In the genomic region with DNA sequence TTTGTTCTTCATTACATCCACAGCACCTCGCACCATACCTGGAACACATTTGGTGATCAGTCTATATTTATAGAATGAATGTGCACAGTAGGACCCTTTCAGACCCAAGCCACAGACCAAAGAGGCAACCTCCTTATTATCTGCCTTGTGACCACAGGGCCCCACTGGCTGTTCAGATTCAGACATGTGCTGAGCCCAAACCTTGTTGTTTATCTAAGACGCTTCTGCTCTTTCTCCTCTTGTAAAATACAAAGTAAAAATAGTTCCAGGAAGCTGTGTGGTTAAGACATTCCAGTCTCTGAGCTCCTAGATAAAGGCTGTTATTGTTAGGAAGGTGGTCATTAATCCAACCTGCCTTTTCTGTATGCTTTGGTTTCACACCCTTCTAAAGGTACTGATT, we compare ENCODE assay signal across 18 cellular contexts.
DNase-seq lines count a peak whose midpoint lies in the region; ATAC-seq lines count a peak whose summit lies in the region.
"Had no signal": no experiment of that assay in that cellular context is flagged by ENCODE, and none has a peak within 500 bp of the region (broad histone marks: within the 10 kb centered on the region; RNA-seq: fewer than 3 reads in every experiment).

No MANE protein-coding gene starts in this region.

- peaks cover 37 to 65% (median 52%) of the 10 kb centered on the region in 10 experiments for H3K4me1 ChIP-seq in BLaER1 treated with 17β-estradiol and CSF1 and Interleukin-3, amounts not matched to agents 10 nM and 100 nM

- peak overlapping the region; percentile 62 to 92 (median 80) for H3K4me2 ChIP-seq in BLaER1 treated with 17β-estradiol and CSF1 and Interleukin-3, amounts not matched to agents 10 nM and 100 nM

- peaks cover 0 to 5% (median 0%) of the 10 kb centered on the region in 11 experiments; a peak in 3 of 22 replicates for H3K9me3 ChIP-seq in BLaER1 treated with 17β-estradiol and CSF1 and Interleukin-3, amounts not matched to agents 10 nM and 100 nM (replicated peaks in 1 of 11)
- H3K9me3 ChIP-seq: Caco-2, colonic mucosa had no signal

- H3K27me3 ChIP-seq in BLaER1 treated with 17β-estradiol and CSF1 and Interleukin-3, amounts not matched to agents 10 nM and 100 nM: no peaks in the 10 kb centered on the region
- H3K27me3 ChIP-seq: colonic mucosa had no signal

- H3K9ac ChIP-seq in BLaER1 treated with 17β-estradiol and CSF1 and Interleukin-3, amounts not matched to agents 10 nM and 100 nM: peak overlapping the region in 7 of 11 experiments; percentile 5 to 46 (median 16); a peak in 9 of 22 replicates

- H3K27ac Mint-ChIP-seq in stimulated activated effector memory CD8-positive, alpha-beta T cell treated with anti-CD3 and anti-CD28 coated beads, Interleukin-12 subunit alpha, Interleukin-12 subunit beta, amount 100 ng/mL, for 72 hours: no peak overlapping the region
- H3K27ac Mint-ChIP-seq: natural killer cell treated with Interleukin-12 subunit alpha and Interleukin-12 subunit beta and Interleukin-15 and Interleukin-18, amount 100 ng/mL, for 72 hours had no signal

- H3K36me3 ChIP-seq in BLaER1 treated with 17β-estradiol and CSF1 and Interleukin-3, amounts not matched to agents 10 nM and 100 nM: no peaks in the 10 kb centered on the region
- H3K36me3 ChIP-seq: colonic mucosa had no signal

- ATAC-seq in stimulated activated effector memory CD8-positive, alpha-beta T cell treated with anti-CD3 and anti-CD28 coated beads, Interleukin-12 subunit alpha, Interleukin-12 subunit beta, amount 100 ng/mL, for 72 hours: no peak
- ATAC-seq: natural killer cell treated with Interleukin-12 subunit alpha and Interleukin-12 subunit beta and Interleukin-15 and Interleukin-18, amount 100 ng/mL, for 72 hours had no signal

- DNase-seq in Kasumi-1 (lab: John Stamatoyannopoulos, UW): peak; percentile 60 to 69
- peak; percentile 18 for DNase-seq in UCSD-AML1 (lab: John Stamatoyannopoulos, UW; ENCODE audit: unreplicated experiment)
- DNase-seq in kidney glomerular epithelial cell (lab: John Stamatoyannopoulos, UW): peak; percentile 30
- no peak for DNase-seq in stimulated activated CD4-positive, alpha-beta T cell treated with anti-CD3 and anti-CD28 coated beads, Interleukin-15, amount 100 ng/mL, for 24 hours
- DNase-seq in NCI-H2107 treated with DMSO at 0.1 percent for 48 hours (lab: John Stamatoyannopoulos, UW; ENCODE audit: unreplicated experiment): no peak
- DNase-seq in NCI-H1092 treated with DMSO at 0.1 percent for 48 hours (lab: John Stamatoyannopoulos, UW): no peak
- no peak for DNase-seq in stimulated activated effector memory CD8-positive, alpha-beta T cell treated with anti-CD3 and anti-CD28 coated beads, Interleukin-12 subunit alpha, Interleukin-12 subunit beta, amount 100 ng/mL, for 72 hours (ENCODE audit: low spot score in 2 of 2)
- DNase-seq: activated CD4-positive, CD25-positive, alpha-beta regulatory T cell; amygdala; colonic mucosa; MV-4-11; NCI-H2081 treated with DMSO at 0.1 percent for 48 hours; NCI-H526; retina had no signal

- H3K4me3 ChIP-seq in BLaER1 treated with 17β-estradiol and CSF1 and Interleukin-3, amounts not matched to agents 10 nM and 100 nM: peak overlapping the region in 1 of 10 experiments; percentile 3; a peak in 1 of 20 replicates
- H3K4me3 ChIP-seq: colonic mucosa, lung had no signal

- no peak overlapping the region for H3K4me3 Mint-ChIP-seq in stimulated activated effector memory CD8-positive, alpha-beta T cell treated with anti-CD3 and anti-CD28 coated beads, Interleukin-12 subunit alpha, Interleukin-12 subunit beta, amount 100 ng/mL, for 72 hours
- H3K4me3 Mint-ChIP-seq: natural killer cell treated with Interleukin-12 subunit alpha and Interleukin-12 subunit beta and Interleukin-15 and Interleukin-18, amount 100 ng/mL, for 72 hours had no signal

- H3K36me3 Mint-ChIP-seq in stimulated activated effector memory CD8-positive, alpha-beta T cell treated with anti-CD3 and anti-CD28 coated beads, Interleukin-12 subunit alpha, Interleukin-12 subunit beta, amount 100 ng/mL, for 72 hours: peaks cover 4% of the 10 kb centered on the region
- H3K36me3 Mint-ChIP-seq: natural killer cell treated with Interleukin-12 subunit alpha and Interleukin-12 subunit beta and Interleukin-15 and Interleukin-18, amount 100 ng/mL, for 72 hours had no signal

- H3K9me3 Mint-ChIP-seq in stimulated activated effector memory CD8-positive, alpha-beta T cell treated with anti-CD3 and anti-CD28 coated beads, Interleukin-12 subunit alpha, Interleukin-12 subunit beta, amount 100 ng/mL, for 72 hours: no peaks in the 10 kb centered on the region
- H3K9me3 Mint-ChIP-seq: natural killer cell treated with Interleukin-12 subunit alpha and Interleukin-12 subunit beta and Interleukin-15 and Interleukin-18, amount 100 ng/mL, for 72 hours had no signal

- peak overlapping the region in 7 of 11 experiments; percentile 13 to 57 (median 27); a peak in 11 of 22 replicates for H3K27ac ChIP-seq in BLaER1 treated with 17β-estradiol and CSF1 and Interleukin-3, amounts not matched to agents 10 nM and 100 nM
- H3K27ac ChIP-seq: colonic mucosa had no signal

- H4K20me1 ChIP-seq in BLaER1 treated with 17β-estradiol and CSF1 and Interleukin-3, amounts not matched to agents 10 nM and 100 nM: peaks cover 0 to 4% (median 0%) of the 10 kb centered on the region in 11 experiments; a peak in 1 of 22 replicates

- peaks cover 11% of the 10 kb centered on the region for H3K4me1 Mint-ChIP-seq in stimulated activated effector memory CD8-positive, alpha-beta T cell treated with anti-CD3 and anti-CD28 coated beads, Interleukin-12 subunit alpha, Interleukin-12 subunit beta, amount 100 ng/mL, for 72 hours

Comparison
In these comparisons a context has a peak if more than half of its experiments do, and no peak if none do; other contexts are left out.
1. DNase-seq: peak in Kasumi-1 (2 of 2), UCSD-AML1 (single experiment) and kidney glomerular epithelial cell (single experiment); none in stimulated activated CD4-positive, alpha-beta T cell treated with anti-CD3 and anti-CD28 coated beads, Interleukin-15, amount 100 ng/mL, for 24 hours (single experiment), NCI-H2107 treated with DMSO at 0.1 percent for 48 hours (single experiment), NCI-H1092 treated with DMSO at 0.1 percent for 48 hours (single experiment) and stimulated activated effector memory CD8-positive, alpha-beta T cell treated with anti-CD3 and anti-CD28 coated beads, Interleukin-12 subunit alpha, Interleukin-12 subunit beta, amount 100 ng/mL, for 72 hours (0 of 2).